Comparison of ENCODE assay signal across 10 cellular contexts in the genomic region with DNA sequence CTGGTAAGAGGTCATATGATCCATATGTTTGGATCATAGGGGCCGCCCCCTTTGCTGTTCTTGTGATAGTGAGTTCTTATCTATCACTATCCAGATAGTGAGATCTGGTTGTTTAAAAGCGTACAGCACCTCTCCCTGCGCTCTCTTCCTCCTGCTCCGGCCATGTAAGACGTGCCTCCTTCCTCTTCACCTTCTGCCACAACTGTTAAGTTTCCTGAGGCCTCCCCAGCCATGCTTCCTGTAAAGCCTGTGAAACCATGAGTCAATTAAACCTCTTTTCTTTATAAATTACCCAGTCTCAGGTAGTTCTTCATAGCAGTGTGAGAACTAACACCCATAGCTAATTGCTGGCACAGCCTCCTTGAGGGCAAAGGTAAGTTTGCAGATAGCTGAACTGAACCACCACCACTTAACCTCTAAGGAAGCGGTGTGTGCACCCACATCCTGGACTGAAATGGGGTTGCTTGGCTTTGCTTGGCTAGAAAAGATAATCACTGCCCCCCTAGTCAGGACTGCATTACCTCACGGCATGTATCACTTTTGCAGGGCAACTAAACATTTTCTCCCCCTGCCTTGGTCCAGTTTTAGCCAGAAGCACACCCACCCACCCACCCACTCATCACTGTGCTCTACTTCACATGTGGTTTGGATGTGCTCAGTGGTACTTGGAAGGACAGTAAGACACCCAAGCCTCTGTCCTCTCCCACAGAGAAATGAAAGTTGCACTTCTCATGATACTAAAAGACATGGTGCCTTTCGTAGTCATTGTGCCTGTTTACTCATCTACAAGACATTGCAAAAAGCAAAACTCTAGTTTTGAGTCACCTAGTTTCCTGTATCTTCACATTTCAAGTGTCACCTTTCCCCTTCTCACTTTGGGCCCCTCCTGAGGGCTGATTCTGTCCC. TPM values are rescaled to one million over a fixed set of nuclear protein-coding genes. Genes with fewer than 3 reads are reported as not detected.
DNase-seq lines count a peak whose midpoint lies in the region; ATAC-seq and TF ChIP-seq lines count a peak whose summit lies in the region.
"Had no signal": no experiment of that assay in that cellular context is flagged by ENCODE, and none has a peak within 500 bp of the region (broad histone marks: within the 10 kb centered on the region; RNA-seq: fewer than 3 reads in every experiment).

No MANE protein-coding gene starts in this region.

- no peak for TF ChIP-seq CTCF in smooth muscle cell (IDR thresholded peaks at IDR 0.05; ENCODE audit: borderline replicate concordance, insufficient read depth, poor library complexity, severe bottlenecking)

- no peaks in the 10 kb centered on the region for H3K9me3 ChIP-seq in smooth muscle cell (replicated peaks; ENCODE audit: low read depth)
- H3K9me3 ChIP-seq: upper lobe of left lung had no signal

- peak; percentile 79 for ATAC-seq in HG03135 (IDR thresholded peaks at IDR 0.05; ENCODE audit: unreplicated experiment)
- no peak for ATAC-seq in Right ventricle myocardium inferior

- WGBS in smooth muscle cell (ENCODE audit: low lambda C conversion rate): 87% methylated on average over 7 of the region's 8 CpGs

- peaks cover 15% of the 10 kb centered on the region for H3K36me3 ChIP-seq in smooth muscle cell (ENCODE audit: low read depth)

- H3K27me3 ChIP-seq in smooth muscle cell (ENCODE audit: low read depth): no peaks in the 10 kb centered on the region
- H3K27me3 ChIP-seq: upper lobe of left lung had no signal

- no peak overlapping the region for H3K9ac ChIP-seq in smooth muscle cell (ENCODE audit: low read depth)

- H4K20me1 ChIP-seq in smooth muscle cell (ENCODE audit: low read depth): no peaks in the 10 kb centered on the region

- peak; percentile 63 for DNase-seq in GM19238 (ENCODE audit: insufficient read length, low spot score)
- DNase-seq in activated CD8-positive, alpha-beta memory T cell treated with anti-CD3 and anti-CD28 coated beads, Interleukin-2, amount 50 U/mL, for 48 hours: peak; percentile 80
- peak; percentile 46 to 52 (median 51) for DNase-seq in stimulated activated CD4-positive, alpha-beta T cell treated with anti-CD3 and anti-CD28 coated beads, Interleukin-12 subunit alpha, Interleukin-12 subunit beta, amount 100 ng/mL, for 48 hours (ENCODE audit: low read depth in 2 of 3, low spot score in 1 of 3)
- no peak for DNase-seq in smooth muscle cell (lab: John Stamatoyannopoulos, UW; ENCODE audit: unreplicated experiment)
- no peak for DNase-seq in OCI-M1 (lab: John Stamatoyannopoulos, UW)
- DNase-seq in NCI-H774 (lab: John Stamatoyannopoulos, UW): no peak
- no peak for DNase-seq in Right ventricle myocardium inferior (ENCODE audit: missing footprints)
- DNase-seq: IMR-90 had no signal

- no peak overlapping the region for H3K27ac ChIP-seq in smooth muscle cell (ENCODE audit: low read depth)

- no peaks in the 10 kb centered on the region for H3F3A ChIP-seq in smooth muscle cell (ENCODE audit: low read depth)

- no peak overlapping the region for H2AFZ ChIP-seq in smooth muscle cell (ENCODE audit: low read depth)

- no peak overlapping the region for H3K4me2 ChIP-seq in smooth muscle cell

- peaks cover 13% of the 10 kb centered on the region for H3K4me1 ChIP-seq in smooth muscle cell (ENCODE audit: low read depth)
- H3K4me1 ChIP-seq: upper lobe of left lung had no signal

- no peaks in the 10 kb centered on the region for H3K79me2 ChIP-seq in smooth muscle cell (ENCODE audit: low read depth)

- no peak overlapping the region for H3K4me3 ChIP-seq in smooth muscle cell
- H3K4me3 ChIP-seq: upper lobe of left lung had no signal

- intact Hi-C loops in Right ventricle myocardium inferior (cut with DNase I): no loop called here

RNA-seq across cellular contexts. Expression of gene PTAFR, which starts 23.1 kb away (rescaled TPM):
- total RNA-seq in smooth muscle cell: 0.04 and 0.49 TPM in 2 replicates
- polyA plus RNA-seq in smooth muscle cell: 0.16 and 0.98 TPM in 2 replicates
- total RNA-seq in Right ventricle myocardium inferior: 2.7 TPM

RNA-seq across cellular contexts. Expression of gene DNAJC8, which starts 33.2 kb away (rescaled TPM):
- total RNA-seq in smooth muscle cell: 72.3 and 76.1 TPM in 2 replicates
- polyA plus RNA-seq in smooth muscle cell: 105 and 114 TPM in 2 replicates
- total RNA-seq in Right ventricle myocardium inferior: 61.2 TPM

RNA-seq across cellular contexts. Expression of gene ATP5IF1, which starts 36.3 kb away (rescaled TPM):
- total RNA-seq in smooth muscle cell (359 and 460 TPM in 2 replicates), Right ventricle myocardium inferior (355 TPM)
- polyA plus RNA-seq in smooth muscle cell: 547 and 550 TPM in 2 replicates

RNA-seq across cellular contexts. Expression of gene SESN2, which starts 59.7 kb away (rescaled TPM):
- total RNA-seq in smooth muscle cell (28.8 and 30.8 TPM in 2 replicates), Right ventricle myocardium inferior (2.9 TPM)
- 42.8 and 45.4 TPM in 2 replicates for polyA plus RNA-seq in smooth muscle cell

Comparison
In these comparisons a context has a peak if more than half of its experiments do, and no peak if none do; other contexts are left out.
1. DNase-seq: peak in GM19238 (single experiment), activated CD8-positive, alpha-beta memory T cell treated with anti-CD3 and anti-CD28 coated beads, Interleukin-2, amount 50 U/mL, for 48 hours (single experiment) and stimulated activated CD4-positive, alpha-beta T cell treated with anti-CD3 and anti-CD28 coated beads, Interleukin-12 subunit alpha, Interleukin-12 subunit beta, amount 100 ng/mL, for 48 hours (3 of 3); none in smooth muscle cell (single experiment), OCI-M1 (single experiment), NCI-H774 (single experiment) and Right ventricle myocardium inferior (single experiment).